Comparison of ENCODE assay signal across 8 cellular contexts in the genomic region with DNA sequence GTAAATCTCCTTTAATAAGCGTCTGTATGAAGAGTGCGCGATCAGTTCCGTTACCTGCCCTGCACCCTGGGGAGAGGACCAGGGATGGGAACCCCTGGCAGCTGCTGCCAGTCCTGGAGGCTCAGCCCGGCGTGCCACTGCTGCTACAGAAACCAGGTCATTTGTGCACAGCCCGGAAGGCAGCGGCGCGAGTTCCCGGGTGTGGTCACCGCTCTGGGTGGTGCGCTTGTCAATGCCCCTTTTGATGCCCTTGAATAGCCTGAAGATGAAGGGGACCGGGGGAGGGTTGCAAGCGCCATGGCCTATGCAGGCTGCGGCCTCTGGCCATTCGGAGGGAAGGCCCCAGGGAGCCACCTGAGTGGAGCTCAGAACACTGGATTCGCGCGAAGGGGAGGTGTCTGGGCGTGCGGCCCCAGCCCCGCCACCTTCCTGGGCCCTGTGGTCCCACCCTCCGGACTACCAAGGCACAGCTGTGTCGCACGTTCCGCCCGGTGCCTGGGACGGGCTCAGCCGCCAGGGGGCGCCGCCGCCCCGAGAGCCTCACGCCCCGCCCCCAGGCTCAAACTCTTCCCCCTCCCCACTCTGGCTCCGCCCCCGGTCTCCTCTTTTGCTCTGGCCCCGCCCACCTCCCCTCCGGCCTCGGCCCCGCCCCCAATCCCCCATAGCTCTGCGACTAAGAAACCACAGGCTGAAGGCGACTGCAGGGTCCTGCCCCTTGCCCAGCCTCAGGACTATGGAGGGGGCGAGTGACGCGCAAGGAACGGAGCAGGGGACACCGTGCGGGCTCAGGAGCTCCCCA. TPM values are rescaled to one million over a fixed set of nuclear protein-coding genes. Genes with fewer than 3 reads are reported as not detected.
DNase-seq lines count a peak whose midpoint lies in the region; ATAC-seq, FAIRE-seq and TF ChIP-seq lines count a peak whose summit lies in the region.

No MANE protein-coding gene starts in this region.

- peaks cover 5% of the 10 kb centered on the region for H3K4me1 Mint-ChIP-seq in WTC11

- TF ChIP-seq CTCF in WTC11 (IDR thresholded peaks at IDR 0.05) (peak; percentile 92), bronchial epithelial cell (IDR thresholded peaks at IDR 0.05; ENCODE audit: insufficient read depth, low read length, severe bottlenecking) (peak; percentile 65)

- peak; percentile 9 for DNase-seq in NCI-H345 (lab: John Stamatoyannopoulos, UW)
- DNase-seq in NCI-H345 treated with DMSO at 0.1 percent for 48 hours (lab: John Stamatoyannopoulos, UW; ENCODE audit: unreplicated experiment), result no peak
- peak; percentile 93 for DNase-seq in WTC11 (ENCODE audit: low spot score)
- peak; percentile 4 for DNase-seq in bronchial epithelial cell (ENCODE audit: low read depth)
- peak; percentile 54 for DNase-seq in iris pigment epithelial cell (ENCODE audit: low read depth)
- DNase-seq in stimulated activated CD4-positive, alpha-beta T cell treated with anti-CD3 and anti-CD28 coated beads, Interleukin-15, amount 100 ng/mL, for 1 hour (ENCODE audit: low read depth in 1 of 2, low spot score in 1 of 2), result peak; percentile 69 to 80
- no peak for DNase-seq in NCI-H1694 treated with DMSO at 0.1 percent for 48 hours (lab: John Stamatoyannopoulos, UW)

- FAIRE-seq in bronchial epithelial cell (lab: Jason Lieb, UNC), result no peak

- peaks cover 3% of the 10 kb centered on the region; the same call in 1 of the 2 replicates for H3K36me3 Mint-ChIP-seq in WTC11

- no peak overlapping the region for H3K27ac Mint-ChIP-seq in WTC11

- peak overlapping the region; percentile 10 for H3K4me3 ChIP-seq in bronchial epithelial cell (ENCODE audit: low read depth, low read length)

- H3K9me3 Mint-ChIP-seq in WTC11, result no peaks in the 10 kb centered on the region

- H3K36me3 ChIP-seq in bronchial epithelial cell (ENCODE audit: control insufficient read depth, insufficient read depth, low read length), result peaks cover 12% of the 10 kb centered on the region

- CTCF ChIA-PET in WTC11 (lab: Charles Lee), result interaction anchor here (0.5 to 4.2 kb wide), 84 partner anchors 8 to 1883 kb away, joined by 3 to 75 read pairs (median 4); a partner anchor contains a TSS

- ATAC-seq in WTC11 (peak; percentile 83), HG03175 (IDR thresholded peaks at IDR 0.05; ENCODE audit: unreplicated experiment) (no peak)

- H3K27me3 ChIP-seq in bronchial epithelial cell (ENCODE audit: control insufficient read depth, insufficient read depth, low read length), result no peaks in the 10 kb centered on the region

- POLR2A ChIA-PET in WTC11 (lab: Charles Lee), result interaction anchor here (0.7 to 1.7 kb wide), 4 partner anchors 12 to 90 kb away, joined by 3 to 11 read pairs (median 3); a partner anchor contains a TSS

- H3K4me3 Mint-ChIP-seq in WTC11, result peak overlapping the region; percentile 54

- no peaks in the 10 kb centered on the region for H3K27me3 Mint-ChIP-seq in WTC11 (ENCODE audit: low read depth)

TF ChIP-seq in WTC11, 78 proteins besides CTCF, POLR2A, EP300 and RAD21 (continues in another document):
- TF ChIP-seq SP1 (CRISPR knock-in tag; conservative IDR thresholded peaks at IDR 0.05) (peak; percentile 70; the same call in 1 of the 2 replicates), ZNF219 (CRISPR knock-in tag; IDR thresholded peaks at IDR 0.05; ENCODE audit: borderline replicate concordance) (no peak), ZNF121 (CRISPR knock-in tag; IDR thresholded peaks at IDR 0.05) (peak; percentile 96), FOXJ3 (CRISPR knock-in tag; IDR thresholded peaks at IDR 0.05; ENCODE audit: borderline replicate concordance) (no peak)
- TF ChIP-seq, protein P1, sequence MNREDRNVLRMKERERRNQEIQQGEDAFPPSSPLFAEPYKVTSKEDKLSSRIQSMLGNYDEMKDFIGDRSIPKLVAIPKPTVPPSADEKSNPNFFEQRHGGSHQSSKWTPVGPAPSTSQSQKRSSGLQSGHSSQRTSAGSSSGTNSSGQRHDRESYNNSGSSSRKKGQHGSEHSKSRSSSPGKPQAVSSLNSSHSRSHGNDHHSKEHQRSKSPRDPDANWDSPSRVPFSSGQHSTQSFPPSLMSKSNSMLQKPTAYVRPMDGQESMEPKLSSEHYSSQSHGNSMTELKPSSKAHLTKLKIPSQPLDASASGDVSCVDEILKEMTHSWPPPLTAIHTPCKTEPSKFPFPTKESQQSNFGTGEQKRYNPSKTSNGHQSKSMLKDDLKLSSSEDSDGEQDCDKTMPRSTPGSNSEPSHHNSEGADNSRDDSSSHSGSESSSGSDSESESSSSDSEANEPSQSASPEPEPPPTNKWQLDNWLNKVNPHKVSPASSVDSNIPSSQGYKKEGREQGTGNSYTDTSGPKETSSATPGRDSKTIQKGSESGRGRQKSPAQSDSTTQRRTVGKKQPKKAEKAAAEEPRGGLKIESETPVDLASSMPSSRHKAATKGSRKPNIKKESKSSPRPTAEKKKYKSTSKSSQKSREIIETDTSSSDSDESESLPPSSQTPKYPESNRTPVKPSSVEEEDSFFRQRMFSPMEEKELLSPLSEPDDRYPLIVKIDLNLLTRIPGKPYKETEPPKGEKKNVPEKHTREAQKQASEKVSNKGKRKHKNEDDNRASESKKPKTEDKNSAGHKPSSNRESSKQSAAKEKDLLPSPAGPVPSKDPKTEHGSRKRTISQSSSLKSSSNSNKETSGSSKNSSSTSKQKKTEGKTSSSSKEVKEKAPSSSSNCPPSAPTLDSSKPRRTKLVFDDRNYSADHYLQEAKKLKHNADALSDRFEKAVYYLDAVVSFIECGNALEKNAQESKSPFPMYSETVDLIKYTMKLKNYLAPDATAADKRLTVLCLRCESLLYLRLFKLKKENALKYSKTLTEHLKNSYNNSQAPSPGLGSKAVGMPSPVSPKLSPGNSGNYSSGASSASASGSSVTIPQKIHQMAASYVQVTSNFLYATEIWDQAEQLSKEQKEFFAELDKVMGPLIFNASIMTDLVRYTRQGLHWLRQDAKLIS (CRISPR knock-in tag; IDR thresholded peaks at IDR 0.05; ENCODE audit: borderline replicate concordance), result no peak
- TF ChIP-seq, protein P2, sequence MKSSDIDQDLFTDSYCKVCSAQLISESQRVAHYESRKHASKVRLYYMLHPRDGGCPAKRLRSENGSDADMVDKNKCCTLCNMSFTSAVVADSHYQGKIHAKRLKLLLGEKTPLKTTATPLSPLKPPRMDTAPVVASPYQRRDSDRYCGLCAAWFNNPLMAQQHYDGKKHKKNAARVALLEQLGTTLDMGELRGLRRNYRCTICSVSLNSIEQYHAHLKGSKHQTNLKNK (CRISPR knock-in tag; IDR thresholded peaks at IDR 0.05), result no peak
- TF ChIP-seq, protein P3, sequence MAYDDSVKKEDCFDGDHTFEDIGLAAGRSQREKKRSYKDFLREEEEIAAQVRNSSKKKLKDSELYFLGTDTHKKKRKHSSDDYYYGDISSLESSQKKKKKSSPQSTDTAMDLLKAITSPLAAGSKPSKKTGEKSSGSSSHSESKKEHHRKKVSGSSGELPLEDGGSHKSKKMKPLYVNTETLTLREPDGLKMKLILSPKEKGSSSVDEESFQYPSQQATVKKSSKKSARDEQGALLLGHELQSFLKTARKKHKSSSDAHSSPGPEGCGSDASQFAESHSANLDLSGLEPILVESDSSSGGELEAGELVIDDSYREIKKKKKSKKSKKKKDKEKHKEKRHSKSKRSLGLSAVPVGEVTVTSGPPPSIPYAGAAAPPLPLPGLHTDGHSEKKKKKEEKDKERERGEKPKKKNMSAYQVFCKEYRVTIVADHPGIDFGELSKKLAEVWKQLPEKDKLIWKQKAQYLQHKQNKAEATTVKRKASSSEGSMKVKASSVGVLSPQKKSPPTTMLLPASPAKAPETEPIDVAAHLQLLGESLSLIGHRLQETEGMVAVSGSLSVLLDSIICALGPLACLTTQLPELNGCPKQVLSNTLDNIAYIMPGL (CRISPR knock-in tag; IDR thresholded peaks at IDR 0.05), result no peak
- TF ChIP-seq, protein P4, sequence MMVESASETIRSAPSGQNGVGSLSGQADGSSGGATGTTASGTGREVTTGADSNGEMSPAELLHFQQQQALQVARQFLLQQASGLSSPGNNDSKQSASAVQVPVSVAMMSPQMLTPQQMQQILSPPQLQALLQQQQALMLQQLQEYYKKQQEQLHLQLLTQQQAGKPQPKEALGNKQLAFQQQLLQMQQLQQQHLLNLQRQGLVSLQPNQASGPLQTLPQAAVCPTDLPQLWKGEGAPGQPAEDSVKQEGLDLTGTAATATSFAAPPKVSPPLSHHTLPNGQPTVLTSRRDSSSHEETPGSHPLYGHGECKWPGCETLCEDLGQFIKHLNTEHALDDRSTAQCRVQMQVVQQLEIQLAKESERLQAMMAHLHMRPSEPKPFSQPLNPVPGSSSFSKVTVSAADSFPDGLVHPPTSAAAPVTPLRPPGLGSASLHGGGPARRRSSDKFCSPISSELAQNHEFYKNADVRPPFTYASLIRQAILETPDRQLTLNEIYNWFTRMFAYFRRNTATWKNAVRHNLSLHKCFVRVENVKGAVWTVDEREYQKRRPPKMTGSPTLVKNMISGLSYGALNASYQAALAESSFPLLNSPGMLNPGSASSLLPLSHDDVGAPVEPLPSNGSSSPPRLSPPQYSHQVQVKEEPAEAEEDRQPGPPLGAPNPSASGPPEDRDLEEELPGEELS (CRISPR knock-in tag; IDR thresholded peaks at IDR 0.05), result no peak
- TF ChIP-seq, protein P5, sequence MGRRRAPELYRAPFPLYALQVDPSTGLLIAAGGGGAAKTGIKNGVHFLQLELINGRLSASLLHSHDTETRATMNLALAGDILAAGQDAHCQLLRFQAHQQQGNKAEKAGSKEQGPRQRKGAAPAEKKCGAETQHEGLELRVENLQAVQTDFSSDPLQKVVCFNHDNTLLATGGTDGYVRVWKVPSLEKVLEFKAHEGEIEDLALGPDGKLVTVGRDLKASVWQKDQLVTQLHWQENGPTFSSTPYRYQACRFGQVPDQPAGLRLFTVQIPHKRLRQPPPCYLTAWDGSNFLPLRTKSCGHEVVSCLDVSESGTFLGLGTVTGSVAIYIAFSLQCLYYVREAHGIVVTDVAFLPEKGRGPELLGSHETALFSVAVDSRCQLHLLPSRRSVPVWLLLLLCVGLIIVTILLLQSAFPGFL (CRISPR knock-in tag; IDR thresholded peaks at IDR 0.05; ENCODE audit: borderline replicate concordance), result no peak
- TF ChIP-seq, protein P6, sequence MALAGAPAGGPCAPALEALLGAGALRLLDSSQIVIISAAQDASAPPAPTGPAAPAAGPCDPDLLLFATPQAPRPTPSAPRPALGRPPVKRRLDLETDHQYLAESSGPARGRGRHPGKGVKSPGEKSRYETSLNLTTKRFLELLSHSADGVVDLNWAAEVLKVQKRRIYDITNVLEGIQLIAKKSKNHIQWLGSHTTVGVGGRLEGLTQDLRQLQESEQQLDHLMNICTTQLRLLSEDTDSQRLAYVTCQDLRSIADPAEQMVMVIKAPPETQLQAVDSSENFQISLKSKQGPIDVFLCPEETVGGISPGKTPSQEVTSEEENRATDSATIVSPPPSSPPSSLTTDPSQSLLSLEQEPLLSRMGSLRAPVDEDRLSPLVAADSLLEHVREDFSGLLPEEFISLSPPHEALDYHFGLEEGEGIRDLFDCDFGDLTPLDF (CRISPR knock-in tag; IDR thresholded peaks at IDR 0.05), result no peak

RNA-seq across cellular contexts. Expression of a gene that starts 16.5 kb away (rescaled TPM):
- total RNA-seq in WTC11 (2021) (25.6 to 29.4 TPM (median 27.9 TPM) in 3 replicates), bronchial epithelial cell (24.5 and 25.5 TPM in 2 replicates)

Comparison
In these comparisons a context has a peak if more than half of its experiments do, and no peak if none do; other contexts are left out.
1. DNase-seq: peak in NCI-H345 (single experiment), WTC11 (single experiment), bronchial epithelial cell (single experiment), iris pigment epithelial cell (single experiment) and stimulated activated CD4-positive, alpha-beta T cell treated with anti-CD3 and anti-CD28 coated beads, Interleukin-15, amount 100 ng/mL, for 1 hour (2 of 2); none in NCI-H345 treated with DMSO at 0.1 percent for 48 hours (single experiment) and NCI-H1694 treated with DMSO at 0.1 percent for 48 hours (single experiment).